In the genomic region with DNA sequence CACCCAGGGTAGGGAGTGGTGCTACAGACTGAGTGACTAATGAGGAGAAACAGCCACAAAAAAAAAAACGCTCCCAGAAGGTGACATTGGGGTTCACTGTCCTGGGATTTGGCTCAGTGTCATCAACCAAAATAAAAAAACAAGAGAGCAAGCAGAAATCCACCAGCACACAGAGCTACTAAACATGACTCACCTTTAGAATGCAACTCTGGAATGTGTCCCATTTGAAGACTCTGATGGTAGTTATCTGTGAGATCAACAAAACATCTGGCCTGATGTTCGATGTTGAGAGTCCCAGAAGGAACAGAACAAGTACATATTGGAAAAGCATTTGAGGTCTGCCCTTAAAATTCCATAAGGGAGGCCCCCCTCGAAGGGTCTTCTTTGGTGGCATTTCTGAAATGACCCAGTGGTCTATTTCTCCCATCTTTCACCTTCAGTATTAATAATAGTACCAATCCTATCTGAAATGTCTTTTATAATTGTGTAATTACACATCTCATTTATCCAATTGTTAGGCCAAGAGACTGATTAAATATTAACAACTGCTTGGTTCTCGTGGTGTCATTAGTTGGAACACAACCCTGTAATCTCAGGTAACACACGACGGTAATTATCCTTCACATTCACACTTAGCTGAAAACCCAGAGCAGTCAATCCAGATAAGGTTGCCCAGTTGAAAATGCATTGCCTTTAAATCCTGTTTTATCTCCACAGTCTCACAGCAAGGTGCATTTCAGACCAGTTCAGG, we compare ENCODE assay signal across 13 cellular contexts.
A peak's percentile ranks its signal among the peaks of the same experiment; 100 is the strongest.
DNase-seq lines count a peak whose midpoint lies in the region; ATAC-seq, FAIRE-seq and TF ChIP-seq lines count a peak whose summit lies in the region.
"Had no signal": no experiment of that assay in that cellular context is flagged by ENCODE, and none has a peak within 500 bp of the region (broad histone marks: within the 10 kb centered on the region; RNA-seq: fewer than 3 reads in every experiment).

No MANE protein-coding gene starts in this region.

- H3K27me3 ChIP-seq in body of pancreas = peaks cover 0 to 5% of the 10 kb centered on the region in 2 donors
- H3K27me3 ChIP-seq in kidney epithelial cell (ENCODE audit: control insufficient read depth, insufficient read depth, low read length) = no peaks in the 10 kb centered on the region
- H3K27me3 ChIP-seq in gastroesophageal sphincter = peaks cover 2% of the 10 kb centered on the region
- H3K27me3 ChIP-seq in dorsolateral prefrontal cortex = peaks cover 0 to 16% (median 0%) of the 10 kb centered on the region in 45 donors

- H3K4me3 ChIP-seq in A549 (no peak overlapping the region), body of pancreas (no peak overlapping the region), kidney epithelial cell (ENCODE audit: low read depth, low read length) (no peak overlapping the region), gastroesophageal sphincter (no peak overlapping the region), dorsolateral prefrontal cortex (no peak overlapping the region)
- H3K4me3 ChIP-seq: SK-N-MC had no signal

- TF ChIP-seq EP300 in A549 (IDR thresholded peaks at IDR 0.05) = no peak
- no peak for TF ChIP-seq EP300 in gastroesophageal sphincter (IDR thresholded peaks at IDR 0.05)

- intact Hi-C loops in body of pancreas (cut with DNase I) (no loop called here), dorsolateral prefrontal cortex (cut with DNase I) (no loop called here)

- 44% methylated on average over 6 of the region's 6 CpGs for WGBS in A549 (ENCODE audit: missing lambda C conversion rate)
- 28 to 36% methylated on average over 6 of the region's 6 CpGs for WGBS in body of pancreas, 2 donors
- 74 to 82% methylated on average over 6 of the region's 6 CpGs for WGBS in gastroesophageal sphincter (ENCODE audit: low coverage in 1 of 2), 2 donors

- no peak overlapping the region for H3K4me2 ChIP-seq in A549

- H3K36me3 ChIP-seq in body of pancreas (replicated peaks in 1 of 2; ENCODE audit: insufficient read depth in 1 of 2, low read depth in 2 of 2) (no peaks in the 10 kb centered on the region), kidney epithelial cell (ENCODE audit: control insufficient read depth, insufficient read depth, low read length) (no peaks in the 10 kb centered on the region), gastroesophageal sphincter (no peaks in the 10 kb centered on the region)

- CTCF ChIA-PET in A549 (lab: Yijun Ruan, JAX) = interaction anchor here (1.1 kb wide), 1 partner anchor 32 kb away, joined by 3 read pairs; no protein-coding TSS in a partner anchor

- TF ChIP-seq POLR2A in A549 (IDR thresholded peaks at IDR 0.05; ENCODE audit: low read length) (no peak), body of pancreas (IDR thresholded peaks at IDR 0.05) (no peak), gastroesophageal sphincter (IDR thresholded peaks at IDR 0.05) (no peak)

- no peak for TF ChIP-seq RAD21 in A549 (conservative IDR thresholded peaks at IDR 0.05 in 1 of 2, IDR thresholded peaks at IDR 0.05 in 1 of 2)

- ATAC-seq in A549 (no peak), body of pancreas (peak; percentile 15), gastroesophageal sphincter (no peak)
- ATAC-seq: activated T-cell treated with anti-CD3 and anti-CD28 coated beads, Interleukin-2, amount 50 U/mL, for 72 hours; natural killer cell had no signal

- POLR2A ChIA-PET in A549 (lab: Yijun Ruan, JAX) = no interaction called here

- H3K27ac ChIP-seq in A549 = no peak overlapping the region
- H3K27ac ChIP-seq in body of pancreas = no peak overlapping the region
- no peak overlapping the region for H3K27ac ChIP-seq in gastroesophageal sphincter
- no peak overlapping the region for H3K27ac ChIP-seq in dorsolateral prefrontal cortex
- H3K27ac ChIP-seq: SK-N-MC had no signal

- H3K9me3 ChIP-seq in A549 (no peaks in the 10 kb centered on the region), body of pancreas (no peaks in the 10 kb centered on the region), gastroesophageal sphincter (no peaks in the 10 kb centered on the region)

- no peaks in the 10 kb centered on the region for H3K4me1 ChIP-seq in A549
- H3K4me1 ChIP-seq in body of pancreas = peaks cover 16% of the 10 kb centered on the region
- peaks cover 0 to 12% (median 0%) of the 10 kb centered on the region in 3 donors for H3K4me1 ChIP-seq in gastroesophageal sphincter

- no peak for DNase-seq in A549 (ENCODE audit: low read depth in 1 of 2, low spot score in 1 of 2)
- peak; percentile 54 for DNase-seq in LHCN-M2 (ENCODE audit: low read depth)
- DNase-seq in body of pancreas = no peak
- peak; percentile 19 for DNase-seq in kidney epithelial cell (ENCODE audit: low read depth)
- no peak for DNase-seq in DMS 273 treated with DMSO at 0.1 percent for 48 hours (lab: John Stamatoyannopoulos, UW)
- DNase-seq in SKM-1 treated with dmso at 0.1 percent for 144 hours (lab: John Stamatoyannopoulos, UW; ENCODE audit: unreplicated experiment) = no peak
- DNase-seq in dorsolateral prefrontal cortex = no peak
- DNase-seq: activated CD4-positive, alpha-beta T cell treated with anti-CD3 and anti-CD28 coated beads, Interleukin-2, amount 50 U/mL, for 4 hours; activated T-cell treated with anti-CD3 and anti-CD28 coated beads, Interleukin-2, amount 50 U/mL, for 72 hours; natural killer cell; stimulated activated CD4-positive, alpha-beta T cell treated with anti-CD3 and anti-CD28 coated beads, Interleukin-1b, Interleukin-23, amount 100 ng/mL, for 48 hours had no signal

- TF ChIP-seq CTCF in A549 (IDR thresholded peaks at IDR 0.05) (no peak), body of pancreas (IDR thresholded peaks at IDR 0.05) (no peak), kidney epithelial cell (IDR thresholded peaks at IDR 0.05; ENCODE audit: insufficient read depth, low read length, poor library complexity, severe bottlenecking) (no peak), gastroesophageal sphincter (IDR thresholded peaks at IDR 0.05) (no peak), dorsolateral prefrontal cortex (IDR thresholded peaks at IDR 0.05 in 54 of 56, conservative IDR thresholded peaks at IDR 0.05 in 2 of 56; ENCODE audit: low read depth in 1 of 56, partially characterized antibody in 56 of 56) (no peak)

- FAIRE-seq in A549 (lab: Jason Lieb, UNC) = no peak

TF ChIP-seq in A549, 52 proteins besides CTCF, POLR2A, EP300 and RAD21:
- TF ChIP-seq FOSL2 (IDR thresholded peaks at IDR 0.05) (no peak), FOSL2 (CRISPR knock-in tag; IDR thresholded peaks at IDR 0.05) (peak; percentile 17; the same call in 1 of the 2 replicates), MYC (IDR thresholded peaks at IDR 0.05; ENCODE audit: borderline replicate concordance, low read length) (no peak), JUN (IDR thresholded peaks at IDR 0.05) (no peak)

Comparison
In these comparisons a context has a peak if more than half of its experiments do, and no peak if none do; other contexts are left out.
1. DNase-seq: peak in LHCN-M2 (single experiment) and kidney epithelial cell (single experiment); none in A549 (0 of 2), body of pancreas (0 of 4), DMS 273 treated with DMSO at 0.1 percent for 48 hours (single experiment), SKM-1 treated with dmso at 0.1 percent for 144 hours (single experiment) and dorsolateral prefrontal cortex (0 of 10).